8 cellular contexts compared by ENCODE assay signal in genomic region chr2:121284424-121285076, GRCh38. TPM values are rescaled to one million over a fixed set of nuclear protein-coding genes. Genes with fewer than 3 reads are reported as not detected.
DNase-seq lines count a peak whose midpoint lies in the region; ATAC-seq and TF ChIP-seq lines count a peak whose summit lies in the region.

No MANE protein-coding gene starts in this region.

- DNase-seq in GM06990 (ENCODE audit: extremely low read depth, insufficient read length) (no peak), HK-2 (ENCODE audit: unreplicated experiment) (peak; percentile 17), chondrocyte (ENCODE audit: low spot score) (no peak), naive B cell (no peak), midbrain (lab: John Stamatoyannopoulos, UW) (no peak), G401 (ENCODE audit: low spot score) (no peak)
- DNase-seq in activated CD4-positive, alpha-beta T cell treated with anti-CD3 and anti-CD28 coated beads, Interleukin-2, amount 50 U/mL, for 48 hours = no peak

- H3K36me3 ChIP-seq in GM06990 (ENCODE audit: control insufficient read depth, insufficient read depth, low read length) = no peaks in the 10 kb centered on the region

- H3K27me3 Mint-ChIP-seq in chondrocyte (ENCODE audit: low read depth) (peaks cover 51% of the 10 kb centered on the region), naive B cell (peaks cover 26 to 56% (median 54%) of the 10 kb centered on the region in 3 donors)

- H3K36me3 Mint-ChIP-seq in chondrocyte (ENCODE audit: low read depth) (no peaks in the 10 kb centered on the region), naive B cell (no peaks in the 10 kb centered on the region)

- H3K4me1 Mint-ChIP-seq in chondrocyte (ENCODE audit: low read depth) = peaks cover 4% of the 10 kb centered on the region
- peaks cover 11 to 17% (median 15%) of the 10 kb centered on the region in 3 donors for H3K4me1 Mint-ChIP-seq in naive B cell

- H3K27ac Mint-ChIP-seq in chondrocyte (ENCODE audit: unreplicated experiment) = no peak overlapping the region
- H3K27ac Mint-ChIP-seq in naive B cell = peak overlapping the region in 1 of 6 donors; percentile 89

- peak overlapping the region; percentile 17 for H3K4me3 ChIP-seq in GM06990 (replicated peaks; ENCODE audit: low read depth, low read length)

- no peak for TF ChIP-seq CTCF in GM06990 (IDR thresholded peaks at IDR 0.05; ENCODE audit: insufficient read depth, low read length, poor library complexity, severe bottlenecking)
- no peak for TF ChIP-seq CTCF in chondrocyte (IDR thresholded peaks at IDR 0.05)

- in situ Hi-C loops in G401 (cut with HindIII; ENCODE audit: low sequenced_read_pairs) = no loop called here

- H3K9me3 Mint-ChIP-seq in chondrocyte (ENCODE audit: low read depth) (no peaks in the 10 kb centered on the region), naive B cell (peaks cover 0 to 4% (median 2%) of the 10 kb centered on the region in 7 donors)

- ATAC-seq in naive B cell (ENCODE audit: low read depth in 2 of 2) (peak in 1 of 2 donors; percentile 13), GM18520 (IDR thresholded peaks at IDR 0.05; ENCODE audit: unreplicated experiment) (no peak)

- H3K4me3 Mint-ChIP-seq in chondrocyte (ENCODE audit: unreplicated experiment) (peak overlapping the region; percentile 62), naive B cell (peak overlapping the region in 7 of 8 donors; percentile 39 to 85 (median 77))

- H3K27me3 ChIP-seq in GM06990 (replicated peaks; ENCODE audit: control insufficient read depth, insufficient read depth, low read length) = no peaks in the 10 kb centered on the region; the same call in 1 of the 2 replicates

RNA-seq across cellular contexts. Expression of gene TFCP2L1, which starts 0.5 kb away (rescaled TPM):
- 0.02 TPM in 1 of 3 replicates, not detected in the others for total RNA-seq in chondrocyte
- not detected for polyA plus RNA-seq in naive B cell (ENCODE audit: low read depth in 6 of 6)
- 0.03 TPM in 1 of 2 replicates, not detected in the other for total RNA-seq in G401 (2014; rRNA removed; shearing (Covaris generic))
